ENCODE assay signal across 11 cellular contexts in the genomic region with DNA sequence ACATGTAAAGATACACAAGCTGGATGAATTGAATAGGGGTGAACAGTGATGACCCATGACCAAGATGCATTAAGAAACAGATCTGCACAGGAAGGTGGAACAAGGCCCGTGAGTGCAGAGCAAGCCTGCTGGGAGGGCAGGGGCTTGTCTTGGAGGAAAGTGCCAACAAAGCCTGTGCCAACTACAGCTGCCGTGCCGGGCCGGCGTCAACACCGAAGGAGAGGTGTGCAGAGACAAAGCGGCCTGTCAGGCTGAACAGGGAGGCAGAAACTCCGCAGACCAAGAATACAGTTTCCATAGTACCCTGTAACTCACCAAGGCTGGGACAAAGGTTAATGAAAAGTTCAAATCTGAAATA. TPM values are rescaled to one million over a fixed set of nuclear protein-coding genes. Genes with fewer than 3 reads are reported as not detected.
DNase-seq lines count a peak whose midpoint lies in the region; ATAC-seq, FAIRE-seq and TF ChIP-seq lines count a peak whose summit lies in the region.
"Had no signal": no experiment of that assay in that cellular context is flagged by ENCODE, and none has a peak within 500 bp of the region (broad histone marks: within the 10 kb centered on the region; RNA-seq: fewer than 3 reads in every experiment).

No MANE protein-coding gene starts in this region.

- peak overlapping the region in 7 of 8 donors; percentile 32 to 70 (median 67) for H3K4me3 Mint-ChIP-seq in CD4-positive, alpha-beta memory T cell
- H3K4me3 Mint-ChIP-seq: dendritic cell treated with granulocyte-macrophage colony-stimulating factor and Interleukin-4, amounts not matched to agents 40 ng/mL and 50 ng/mL, for 4 days had no signal

- H3K4me1 ChIP-seq in CD4-positive, alpha-beta memory T cell (ENCODE audit: insufficient read depth, low read length) = peaks cover 100% of the 10 kb centered on the region
- H3K4me1 ChIP-seq in esophagus muscularis mucosa (peaks cover 75 to 99% (median 95%) of the 10 kb centered on the region in 4 donors), pancreas (peaks cover 47 to 56% (median 49%) of the 10 kb centered on the region in 3 donors)

- peaks cover 0 to 8% of the 10 kb centered on the region in 2 donors for H3K36me3 Mint-ChIP-seq in CD4-positive, alpha-beta memory T cell

- 34% methylated on average over 8 of the region's 8 CpGs for WGBS in esophagus muscularis mucosa
- 11% methylated on average over 8 of the region's 8 CpGs for WGBS in pancreas, 2 donors

- TF ChIP-seq EP300 in esophagus muscularis mucosa (IDR thresholded peaks at IDR 0.05) = no peak

- TF ChIP-seq POLR2A in esophagus muscularis mucosa (IDR thresholded peaks at IDR 0.05; ENCODE audit: low read depth) = no peak

- no peaks in the 10 kb centered on the region for H3K27me3 ChIP-seq in CD4-positive, alpha-beta memory T cell (ENCODE audit: insufficient read depth, low read length)
- H3K27me3 ChIP-seq in esophagus muscularis mucosa = no peaks in the 10 kb centered on the region
- no peaks in the 10 kb centered on the region for H3K27me3 ChIP-seq in pancreas

- peaks cover 0 to 100% (median 83%) of the 10 kb centered on the region in 4 donors for H3K4me1 Mint-ChIP-seq in CD4-positive, alpha-beta memory T cell

- no peak for DNase-seq in CD4-positive, alpha-beta memory T cell
- peak; percentile 79 for DNase-seq in NCI-H69 (lab: John Stamatoyannopoulos, UW)
- no peak for DNase-seq in esophagus muscularis mucosa (ENCODE audit: extremely low spot score)
- peak; percentile 61 to 88 (median 70) for DNase-seq in pancreas
- DNase-seq in stimulated activated CD4-positive, alpha-beta T cell treated with anti-CD3 and anti-CD28 coated beads, Interleukin-15, amount 100 ng/mL, for 24 hours = no peak
- DNase-seq in activated gamma-delta T cell (lab: John Stamatoyannopoulos, UW) = no peak
- DNase-seq: activated CD4-positive, CD25-positive, alpha-beta regulatory T cell treated with anti-CD3 and anti-CD28 coated beads, Interleukin-2, amount 50 U/mL, for 72 hours; stimulated activated CD4-positive, alpha-beta T cell treated with anti-CD3 and anti-CD28 coated beads, Interleukin-4, amount 100 ng/mL, for 1 hour had no signal

- peak overlapping the region; percentile 75 to 91 (median 82) for H3K27ac Mint-ChIP-seq in CD4-positive, alpha-beta memory T cell
- H3K27ac Mint-ChIP-seq: dendritic cell treated with granulocyte-macrophage colony-stimulating factor and Interleukin-4, amounts not matched to agents 40 ng/mL and 50 ng/mL, for 4 days had no signal

- no peaks in the 10 kb centered on the region for H3K36me3 ChIP-seq in CD4-positive, alpha-beta memory T cell (ENCODE audit: insufficient read depth, low read length)
- H3K36me3 ChIP-seq in esophagus muscularis mucosa (no peaks in the 10 kb centered on the region), pancreas (no peaks in the 10 kb centered on the region)

- H3K27ac ChIP-seq in CD4-positive, alpha-beta memory T cell (ENCODE audit: low read depth, low read length) = no peak overlapping the region
- H3K27ac ChIP-seq in esophagus muscularis mucosa (replicated peaks in 1 of 4) = peak overlapping the region; percentile 58 to 79 (median 68)
- H3K27ac ChIP-seq in pancreas = peak overlapping the region in 2 of 4 donors; percentile 0 to 22

- CTCF ChIA-PET in CD4-positive, alpha-beta memory T cell (lab: Charles Lee; ENCODE audit: partially characterized antibody) = interaction anchor here (1.2 kb wide), 1 partner anchor 40 kb away, joined by 3 read pairs; no protein-coding TSS in a partner anchor

- no peaks in the 10 kb centered on the region for H3K27me3 Mint-ChIP-seq in CD4-positive, alpha-beta memory T cell
- H3K27me3 Mint-ChIP-seq: dendritic cell treated with granulocyte-macrophage colony-stimulating factor and Interleukin-4, amounts not matched to agents 40 ng/mL and 50 ng/mL, for 4 days had no signal

- peak; percentile 72 to 85 (median 78) for ATAC-seq in pancreas
- ATAC-seq in GM21390 (IDR thresholded peaks at IDR 0.05; ENCODE audit: unreplicated experiment) = no peak
- ATAC-seq in activated CD4-positive, CD25-positive, alpha-beta regulatory T cell treated with anti-CD3 and anti-CD28 coated beads, Interleukin-2, amount 50 U/mL, for 24 hours = no peak

- no peak overlapping the region for H3K4me3 ChIP-seq in CD4-positive, alpha-beta memory T cell (ENCODE audit: low read length in 2 of 2)
- H3K4me3 ChIP-seq in esophagus muscularis mucosa (no peak overlapping the region), pancreas (no peak overlapping the region)

- no peak for FAIRE-seq in pancreas (lab: Jason Lieb, UNC)

- TF ChIP-seq CTCF in esophagus muscularis mucosa (IDR thresholded peaks at IDR 0.05) (no peak), pancreas (IDR thresholded peaks at IDR 0.05) (no peak)

- peaks cover 0 to 2% (median 0%) of the 10 kb centered on the region in 8 donors for H3K9me3 Mint-ChIP-seq in CD4-positive, alpha-beta memory T cell
- H3K9me3 Mint-ChIP-seq: dendritic cell treated with granulocyte-macrophage colony-stimulating factor and Interleukin-4, amounts not matched to agents 40 ng/mL and 50 ng/mL, for 4 days had no signal

- POLR2A ChIA-PET in CD4-positive, alpha-beta memory T cell (lab: Charles Lee; ENCODE audit: partially characterized antibody) = interaction anchor here (0.6 to 3.6 kb wide), 3 partner anchors 14 to 46 kb away, joined by 3 to 14 read pairs (median 4); a partner anchor contains a TSS

- intact Hi-C loops in CD4-positive, alpha-beta memory T cell (cut with micrococcal nuclease) = loop anchor here (2.0 kb wide), 1 partner anchor 41 kb away; no protein-coding TSS in a partner anchor
- intact Hi-C loops in esophagus muscularis mucosa (cut with DNase I) (no loop called here), pancreas (cut with DNase I) (no loop called here)

- no peaks in the 10 kb centered on the region for H3K9me3 ChIP-seq in CD4-positive, alpha-beta memory T cell (ENCODE audit: control insufficient read depth in 1 of 2, low read length in 2 of 2)
- no peaks in the 10 kb centered on the region for H3K9me3 ChIP-seq in esophagus muscularis mucosa
- no peaks in the 10 kb centered on the region for H3K9me3 ChIP-seq in pancreas

RNA-seq across cellular contexts. Expression of a gene that starts 46.7 kb away (rescaled TPM):
- total RNA-seq in CD4-positive, alpha-beta memory T cell = 100 to 1,000 TPM; 229 to 246 TPM
- 10 to 100 TPM in 1 of 2 donors, 1 to 10 TPM in 1; 3.9 to 49.7 TPM for polyA plus RNA-seq in CD4-positive, alpha-beta memory T cell
- total RNA-seq in esophagus muscularis mucosa (100 to 1,000 TPM in 3 of 4 donors, 10 to 100 TPM in 1; 60.8 to 119 (median 105) TPM), pancreas (10 to 100 TPM; 43.9 to 74.0 (median 44.9) TPM)
- polyA plus RNA-seq in pancreas = 10 to 100 TPM; 47.0 to 74.0 TPM

Comparison
In these comparisons a context has a peak if more than half of its experiments do, and no peak if none do; other contexts are left out.
1. DNase-seq: peak in NCI-H69 (single experiment) and pancreas (6 of 6); none in CD4-positive, alpha-beta memory T cell (0 of 5), esophagus muscularis mucosa (single experiment), stimulated activated CD4-positive, alpha-beta T cell treated with anti-CD3 and anti-CD28 coated beads, Interleukin-15, amount 100 ng/mL, for 24 hours (single experiment) and activated gamma-delta T cell (single experiment).
2. ATAC-seq: peak in pancreas (4 of 4); none in GM21390 (single experiment) and activated CD4-positive, CD25-positive, alpha-beta regulatory T cell treated with anti-CD3 and anti-CD28 coated beads, Interleukin-2, amount 50 U/mL, for 24 hours (0 of 2).